Comparison of ENCODE assay signal across 21 cellular contexts in genomic region chr2:64352292-64352691, GRCh38.
DNase-seq lines count a peak whose midpoint lies in the region; ATAC-seq and TF ChIP-seq lines count a peak whose summit lies in the region.
"Had no signal": no experiment of that assay in that cellular context is flagged by ENCODE, and none has a peak within 500 bp of the region (broad histone marks: within the 10 kb centered on the region; RNA-seq: fewer than 3 reads in every experiment).

No MANE protein-coding gene starts in this region.

- no peak overlapping the region for H3K27ac Mint-ChIP-seq in activated naive CD4-positive, alpha-beta T cell treated with anti-CD3 and anti-CD28 coated beads, Interleukin-2, amount 50 U/mL, for 72 hours
- H3K27ac Mint-ChIP-seq in activated naive CD4-positive, alpha-beta T cell treated with anti-CD3 and anti-CD28 coated beads for 36 hours, result no peak overlapping the region
- H3K27ac Mint-ChIP-seq: activated CD4-positive, alpha-beta memory T cell treated with anti-CD3 and anti-CD28 coated beads, Interleukin-2, amount 10 ng/mL, durations not matched to agents 7 days and 5 days; mesothelial cell of epicardium; WTC11 had no signal

- H3K27me3 Mint-ChIP-seq in activated naive CD4-positive, alpha-beta T cell treated with anti-CD3 and anti-CD28 coated beads for 36 hours (ENCODE audit: low read depth), result peaks cover 8% of the 10 kb centered on the region

- intact Hi-C loops in activated naive CD4-positive, alpha-beta T cell treated with anti-CD3 and anti-CD28 coated beads for 36 hours (cut with micrococcal nuclease), result no loop called here
- intact Hi-C loops in PC-9 (cut with micrococcal nuclease; ENCODE audit: unreplicated experiment), result no loop called here
- intact Hi-C loops in upper lobe of right lung (cut with DNase I), result no loop called here

- peaks cover 0 to 14% of the 10 kb centered on the region in 2 donors for H3K36me3 Mint-ChIP-seq in activated naive CD4-positive, alpha-beta T cell treated with anti-CD3 and anti-CD28 coated beads, Interleukin-2, amount 50 U/mL, for 72 hours
- no peaks in the 10 kb centered on the region for H3K36me3 Mint-ChIP-seq in activated naive CD4-positive, alpha-beta T cell treated with anti-CD3 and anti-CD28 coated beads for 36 hours (ENCODE audit: low read depth)
- H3K36me3 Mint-ChIP-seq: mesothelial cell of epicardium, WTC11 had no signal

- H3K4me1 Mint-ChIP-seq in activated naive CD4-positive, alpha-beta T cell treated with anti-CD3 and anti-CD28 coated beads for 36 hours (ENCODE audit: low read depth), result peaks cover 2% of the 10 kb centered on the region
- H3K4me1 Mint-ChIP-seq: activated CD4-positive, alpha-beta memory T cell treated with anti-CD3 and anti-CD28 coated beads, Interleukin-2, amount 10 ng/mL, durations not matched to agents 7 days and 5 days; mesothelial cell of epicardium had no signal

- TF ChIP-seq CTCF in PC-9 (conservative IDR thresholded peaks at IDR 0.05) (no peak), hepatocyte (IDR thresholded peaks at IDR 0.05; ENCODE audit: poor library complexity) (no peak), upper lobe of right lung (IDR thresholded peaks at IDR 0.05) (no peak), GM20000 (IDR thresholded peaks at IDR 0.05; ENCODE audit: extremely low read depth, missing control alignments) (no peak)

- DNase-seq in activated naive CD4-positive, alpha-beta T cell treated with anti-CD3 and anti-CD28 coated beads, Interleukin-2, amount 50 U/mL, for 72 hours (ENCODE audit: low spot score in 2 of 2), result no peak
- no peak for DNase-seq in activated naive CD4-positive, alpha-beta T cell treated with anti-CD3 and anti-CD28 coated beads for 36 hours
- DNase-seq in PC-9, result peak in 1 of 2 experiments; percentile 87
- DNase-seq in hepatocyte (ENCODE audit: low spot score), result no peak
- DNase-seq in upper lobe of right lung, result no peak
- no peak for DNase-seq in NCI-H2227 treated with DMSO at 0.1 percent for 48 hours (lab: John Stamatoyannopoulos, UW)
- DNase-seq in GM20000 (ENCODE audit: low spot score), result no peak
- DNase-seq in iPS-NIHi11 (ENCODE audit: low spot score), result no peak
- DNase-seq: activated CD4-positive, alpha-beta memory T cell treated with anti-CD3 and anti-CD28 coated beads, Interleukin-2, amount 10 ng/mL, durations not matched to agents 7 days and 5 days; foreskin melanocyte; Karpas-422; kidney glomerular epithelial cell; NCI-H2171 treated with DMSO at 0.1 percent for 48 hours; NCI-H748 treated with DMSO at 0.1 percent for 48 hours; stimulated activated CD4-positive, alpha-beta T cell treated with anti-CD3 and anti-CD28 coated beads, Interleukin-4, amount 100 ng/mL, for 24 hours had no signal

- peak overlapping the region; percentile 71 for H2AFZ ChIP-seq in PC-9
- no peak overlapping the region for H2AFZ ChIP-seq in hepatocyte

- H3K9me3 ChIP-seq in PC-9 (ENCODE audit: insufficient read depth, low read depth), result 0 out of 2 replicates have a peak, but pooled peaks cover 5% of the 10 kb centered on the region
- no peaks in the 10 kb centered on the region for H3K9me3 ChIP-seq in hepatocyte (ENCODE audit: low read depth)
- H3K9me3 ChIP-seq in upper lobe of right lung, result no peaks in the 10 kb centered on the region
- H3K9me3 ChIP-seq: breast epithelium, prostate gland, SJSA1 had no signal

- POLR2A ChIA-PET in PC-9 (lab: Charles Lee; ENCODE audit: unreplicated experiment), result interaction anchor here (0.6 kb wide), 1 partner anchor 507 kb away, joined by 3 read pairs; no protein-coding TSS in a partner anchor

- H4K20me1 ChIP-seq in PC-9 (ENCODE audit: insufficient read depth), result no peaks in the 10 kb centered on the region
- no peaks in the 10 kb centered on the region for H4K20me1 ChIP-seq in hepatocyte (ENCODE audit: insufficient read depth, poor library complexity, severe bottlenecking)

- H3K4me3 ChIP-seq in PC-9 (no peak overlapping the region), hepatocyte (no peak overlapping the region), upper lobe of right lung (no peak overlapping the region)
- H3K4me3 ChIP-seq: breast epithelium, prostate gland, SJSA1 had no signal

- H3K9me2 ChIP-seq in PC-9 (ENCODE audit: insufficient read depth) (peaks cover 6% of the 10 kb centered on the region; the same call in 1 of the 2 replicates), hepatocyte (replicated peaks; ENCODE audit: insufficient read depth) (no peaks in the 10 kb centered on the region)

- peak overlapping the region; percentile 73 for H3K27ac ChIP-seq in PC-9
- peak overlapping the region; percentile 51 for H3K27ac ChIP-seq in hepatocyte
- H3K27ac ChIP-seq in upper lobe of right lung, result no peak overlapping the region
- H3K27ac ChIP-seq: breast epithelium, C4-2B, prostate gland, SJSA1 had no signal

- CTCF ChIA-PET in activated naive CD4-positive, alpha-beta T cell treated with anti-CD3 and anti-CD28 coated beads for 36 hours (lab: Charles Lee), result interaction anchor here (0.6 to 1.0 kb wide), 2 partner anchors 12 to 50 kb away, joined by 3 to 5 read pairs; no protein-coding TSS in a partner anchor
- CTCF ChIA-PET in PC-9 (lab: Charles Lee), result no interaction called here

- peaks cover 33% of the 10 kb centered on the region for H3F3A ChIP-seq in PC-9 (ENCODE audit: insufficient read depth, low read depth)

- 85% methylated on average over 1 of the region's 1 CpG for WGBS in hepatocyte (ENCODE audit: low lambda C conversion rate, missing lambda C conversion rate)

- H3K36me3 ChIP-seq in PC-9 (ENCODE audit: low read depth) (no peaks in the 10 kb centered on the region), hepatocyte (replicated peaks; ENCODE audit: insufficient read depth, low read depth) (no peaks in the 10 kb centered on the region), upper lobe of right lung (no peaks in the 10 kb centered on the region)
- H3K36me3 ChIP-seq: breast epithelium, prostate gland, SJSA1 had no signal

- H3K9me3 Mint-ChIP-seq in activated naive CD4-positive, alpha-beta T cell treated with anti-CD3 and anti-CD28 coated beads, Interleukin-2, amount 50 U/mL, for 72 hours, result peaks cover 0 to 4% of the 10 kb centered on the region in 2 donors
- H3K9me3 Mint-ChIP-seq in activated naive CD4-positive, alpha-beta T cell treated with anti-CD3 and anti-CD28 coated beads for 36 hours, result peaks cover 2% of the 10 kb centered on the region
- H3K9me3 Mint-ChIP-seq: activated CD4-positive, alpha-beta memory T cell treated with anti-CD3 and anti-CD28 coated beads, Interleukin-2, amount 10 ng/mL, durations not matched to agents 7 days and 5 days; WTC11 had no signal

- H3K27me3 ChIP-seq in PC-9 (ENCODE audit: insufficient read depth, low read depth), result no peaks in the 10 kb centered on the region
- no peaks in the 10 kb centered on the region for H3K27me3 ChIP-seq in hepatocyte
- no peaks in the 10 kb centered on the region for H3K27me3 ChIP-seq in upper lobe of right lung
- H3K27me3 ChIP-seq: breast epithelium, SJSA1 had no signal

- H3K4me1 ChIP-seq in PC-9 (replicated peaks; ENCODE audit: insufficient read depth), result peaks cover 37% of the 10 kb centered on the region
- no peaks in the 10 kb centered on the region for H3K4me1 ChIP-seq in hepatocyte (ENCODE audit: insufficient read depth)
- no peaks in the 10 kb centered on the region for H3K4me1 ChIP-seq in upper lobe of right lung
- H3K4me1 ChIP-seq: breast epithelium, prostate gland had no signal

- no TSS peak for BruUV-seq in PC-9 (replicated peaks; lab: Mats Ljungman, UMichigan)

- H3K79me2 ChIP-seq in PC-9 (ENCODE audit: low read depth) (no peaks in the 10 kb centered on the region), hepatocyte (no peaks in the 10 kb centered on the region)

- ATAC-seq in activated naive CD4-positive, alpha-beta T cell treated with anti-CD3 and anti-CD28 coated beads, Interleukin-2, amount 50 U/mL, for 72 hours, result peak; percentile 70 to 71
- peak; percentile 63 for ATAC-seq in upper lobe of right lung
- ATAC-seq: WTC11 had no signal

- no peak overlapping the region for H3K4me3 Mint-ChIP-seq in activated naive CD4-positive, alpha-beta T cell treated with anti-CD3 and anti-CD28 coated beads for 36 hours
- H3K4me3 Mint-ChIP-seq: activated CD4-positive, alpha-beta memory T cell treated with anti-CD3 and anti-CD28 coated beads, Interleukin-2, amount 10 ng/mL, durations not matched to agents 7 days and 5 days; mesothelial cell of epicardium; WTC11 had no signal

- peak overlapping the region; percentile 26 for H3K4me2 ChIP-seq in PC-9
- H3K4me2 ChIP-seq in hepatocyte, result no peak overlapping the region
